In the genomic region with DNA sequence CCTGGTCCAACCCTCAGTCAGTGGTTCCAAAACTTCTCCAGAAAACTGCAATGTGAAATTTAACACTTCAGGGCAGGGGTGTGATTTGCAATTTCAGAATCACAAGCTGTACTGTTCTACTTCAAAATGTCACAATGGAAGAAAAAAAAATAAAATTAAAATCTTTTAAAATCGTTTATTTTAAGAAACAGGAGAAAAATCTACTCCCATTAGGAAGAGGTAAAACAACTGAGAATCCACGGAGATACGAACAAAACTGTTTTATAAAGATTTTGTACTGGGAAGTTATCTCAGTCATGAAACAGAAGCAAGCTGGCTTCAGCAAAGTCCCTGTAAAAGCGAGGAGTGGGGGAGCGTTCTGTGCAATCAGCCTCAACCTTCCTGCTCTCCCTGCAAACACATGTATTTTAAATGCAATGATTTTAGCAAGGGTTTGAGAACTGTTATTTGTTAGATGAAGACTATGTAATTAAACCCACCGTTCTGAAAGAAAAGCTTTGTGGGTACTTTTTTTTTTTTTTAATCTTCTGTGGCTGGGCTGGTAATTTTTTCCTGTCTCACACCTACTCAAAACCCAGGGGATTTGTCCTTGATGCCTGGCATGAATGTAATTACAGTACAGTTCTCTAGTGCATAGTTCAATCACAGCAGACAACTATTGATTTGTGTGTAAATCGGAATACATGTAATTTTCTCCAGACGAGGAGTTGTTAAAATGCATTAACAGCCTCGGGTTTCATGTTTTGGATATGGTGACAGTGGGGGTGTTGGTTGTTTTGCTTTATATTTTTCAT, we compare ENCODE assay signal across 11 cellular contexts.
DNase-seq lines count a peak whose midpoint lies in the region; ATAC-seq and TF ChIP-seq lines count a peak whose summit lies in the region.
"Had no signal": no experiment of that assay in that cellular context is flagged by ENCODE, and none has a peak within 500 bp of the region (broad histone marks: within the 10 kb centered on the region; RNA-seq: fewer than 3 reads in every experiment).

No MANE protein-coding gene starts in this region.

- WGBS in hepatocyte (ENCODE audit: low lambda C conversion rate, missing lambda C conversion rate), result 11% methylated on average over 9 of the region's 9 CpGs
- 25 to 33% methylated on average over 9 of the region's 9 CpGs for WGBS in testis, 2 donors

- H3K27ac Mint-ChIP-seq in activated naive CD4-positive, alpha-beta T cell treated with anti-CD3 and anti-CD28 coated beads, Interleukin-2, amount 50 U/mL, for 24 hours, result no peak overlapping the region
- H3K27ac Mint-ChIP-seq in T-helper 17 cell, result peak overlapping the region; percentile 37

- TF ChIP-seq POLR2A in testis (IDR thresholded peaks at IDR 0.05), result no peak

- no peaks in the 10 kb centered on the region for H4K20me1 ChIP-seq in hepatocyte (ENCODE audit: insufficient read depth, poor library complexity, severe bottlenecking)

- H3K27me3 ChIP-seq in hepatocyte (no peaks in the 10 kb centered on the region), testis (no peaks in the 10 kb centered on the region)

- H3K9me3 ChIP-seq in T-helper 17 cell (ENCODE audit: control insufficient read depth, low read length, poor library complexity, severe bottlenecking) (no peaks in the 10 kb centered on the region), hepatocyte (ENCODE audit: low read depth) (no peaks in the 10 kb centered on the region), testis (no peaks in the 10 kb centered on the region)

- TF ChIP-seq CTCF in hepatocyte (IDR thresholded peaks at IDR 0.05; ENCODE audit: poor library complexity) (no peak), testis (IDR thresholded peaks at IDR 0.05) (no peak)

- no peaks in the 10 kb centered on the region for H3K9me2 ChIP-seq in hepatocyte (replicated peaks; ENCODE audit: insufficient read depth)

- H3K27me3 Mint-ChIP-seq in activated naive CD4-positive, alpha-beta T cell treated with anti-CD3 and anti-CD28 coated beads, Interleukin-2, amount 50 U/mL, for 24 hours, result no peaks in the 10 kb centered on the region
- peaks cover 29% of the 10 kb centered on the region for H3K27me3 Mint-ChIP-seq in T-helper 17 cell

- H3K4me3 Mint-ChIP-seq in activated naive CD4-positive, alpha-beta T cell treated with anti-CD3 and anti-CD28 coated beads, Interleukin-2, amount 50 U/mL, for 24 hours, result peak overlapping the region; percentile 3
- no peak overlapping the region for H3K4me3 Mint-ChIP-seq in T-helper 17 cell

- no peak overlapping the region for H3K4me3 ChIP-seq in hepatocyte
- no peak overlapping the region for H3K4me3 ChIP-seq in testis
- H3K4me3 ChIP-seq: lung had no signal

- H3K4me1 ChIP-seq in hepatocyte (ENCODE audit: insufficient read depth) (peaks cover 32% of the 10 kb centered on the region), testis (peaks cover 5% of the 10 kb centered on the region)

- H3K79me2 ChIP-seq in hepatocyte, result no peaks in the 10 kb centered on the region

- H3K36me3 ChIP-seq in hepatocyte (replicated peaks; ENCODE audit: insufficient read depth, low read depth), result no peaks in the 10 kb centered on the region
- no peaks in the 10 kb centered on the region for H3K36me3 ChIP-seq in testis (ENCODE audit: low read depth, missing control alignments)

- peaks cover 29% of the 10 kb centered on the region for H3K4me1 Mint-ChIP-seq in activated naive CD4-positive, alpha-beta T cell treated with anti-CD3 and anti-CD28 coated beads, Interleukin-2, amount 50 U/mL, for 24 hours
- H3K4me1 Mint-ChIP-seq in T-helper 17 cell, result no peaks in the 10 kb centered on the region

- H3K4me2 ChIP-seq in hepatocyte, result peak overlapping the region; percentile 67

- ATAC-seq in T-helper 17 cell, result no peak
- no peak for ATAC-seq in HG02678 (IDR thresholded peaks at IDR 0.05; ENCODE audit: unreplicated experiment)

- intact Hi-C loops in testis (cut with DNase I; ENCODE audit: low total_unique reads), result no loop called here

- H3K27ac ChIP-seq in hepatocyte (peak overlapping the region; percentile 76), testis (peak overlapping the region in 1 of 2 donors; percentile 20)

- DNase-seq in activated naive CD4-positive, alpha-beta T cell treated with Interleukin-2 at 50 U/mL for 16 hours, result no peak
- DNase-seq in T-helper 17 cell (no peak), hepatocyte (ENCODE audit: low spot score) (peak; percentile 11), testis (peak; percentile 22), germinal center (ENCODE audit: low spot score) (no peak)
- no peak for DNase-seq in effector CD8-positive, alpha-beta T cell (lab: John Stamatoyannopoulos, UW)
- DNase-seq: activated CD8-positive, alpha-beta memory T cell treated with anti-CD3 and anti-CD28 coated beads, Interleukin-2, amount 50 U/mL, for 4 hours; stimulated activated CD4-positive, alpha-beta T cell treated with anti-CD3 and anti-CD28 coated beads, Interleukin-4, amount 100 ng/mL, for 1 hour had no signal

- no peaks in the 10 kb centered on the region for H3K36me3 Mint-ChIP-seq in activated naive CD4-positive, alpha-beta T cell treated with anti-CD3 and anti-CD28 coated beads, Interleukin-2, amount 50 U/mL, for 24 hours
- H3K36me3 Mint-ChIP-seq in T-helper 17 cell (ENCODE audit: low read depth), result no peaks in the 10 kb centered on the region

- peaks cover 10% of the 10 kb centered on the region for H3K9me3 Mint-ChIP-seq in activated naive CD4-positive, alpha-beta T cell treated with anti-CD3 and anti-CD28 coated beads, Interleukin-2, amount 50 U/mL, for 24 hours

- peak overlapping the region; percentile 16 for H2AFZ ChIP-seq in hepatocyte

Comparison
In these comparisons a context has a peak if more than half of its experiments do, and no peak if none do; other contexts are left out.
1. DNase-seq: peak in hepatocyte (single experiment) and testis (single experiment); none in activated naive CD4-positive, alpha-beta T cell treated with Interleukin-2 at 50 U/mL for 16 hours (single experiment), T-helper 17 cell (0 of 3), germinal center (single experiment) and effector CD8-positive, alpha-beta T cell (single experiment).